ENCODE assay signal across 2 cellular contexts in genomic region chr14:30569216-30569902, GRCh38.
TF ChIP-seq lines count a peak whose summit lies in the region.

No MANE protein-coding gene starts in this region.

TF ChIP-seq in IMR-90, 13 proteins besides CTCF, POLR2A, EP300 and RAD21 (continued from another document):
- no peak for TF ChIP-seq USF2 (IDR thresholded peaks at IDR 0.05; ENCODE audit: low read depth, low read length)
- no peak for TF ChIP-seq RCOR1 (IDR thresholded peaks at IDR 0.05; ENCODE audit: insufficient replicate concordance, low read length)
- TF ChIP-seq CEBPB (IDR thresholded peaks at IDR 0.05; ENCODE audit: low read depth, low read length) = no peak
- TF ChIP-seq, protein P1, sequence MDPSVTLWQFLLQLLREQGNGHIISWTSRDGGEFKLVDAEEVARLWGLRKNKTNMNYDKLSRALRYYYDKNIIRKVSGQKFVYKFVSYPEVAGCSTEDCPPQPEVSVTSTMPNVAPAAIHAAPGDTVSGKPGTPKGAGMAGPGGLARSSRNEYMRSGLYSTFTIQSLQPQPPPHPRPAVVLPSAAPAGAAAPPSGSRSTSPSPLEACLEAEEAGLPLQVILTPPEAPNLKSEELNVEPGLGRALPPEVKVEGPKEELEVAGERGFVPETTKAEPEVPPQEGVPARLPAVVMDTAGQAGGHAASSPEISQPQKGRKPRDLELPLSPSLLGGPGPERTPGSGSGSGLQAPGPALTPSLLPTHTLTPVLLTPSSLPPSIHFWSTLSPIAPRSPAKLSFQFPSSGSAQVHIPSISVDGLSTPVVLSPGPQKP (IDR thresholded peaks at IDR 0.05; ENCODE audit: borderline replicate concordance, low read depth, low read length) = no peak
- TF ChIP-seq NFE2L2 (IDR thresholded peaks at IDR 0.05; ENCODE audit: low read depth, low read length) = no peak
- TF ChIP-seq MXI1 (IDR thresholded peaks at IDR 0.05; ENCODE audit: borderline replicate concordance, low read depth, low read length) = no peak
- no peak for TF ChIP-seq MAZ (IDR thresholded peaks at IDR 0.05; ENCODE audit: borderline replicate concordance, low read depth, low read length)
TF ChIP-seq in IMR-90: peak in this region for 0.

TF ChIP-seq in WTC11, 78 proteins besides CTCF, POLR2A, EP300 and RAD21:
- TF ChIP-seq PREB (CRISPR knock-in tag; IDR thresholded peaks at IDR 0.05; ENCODE audit: borderline replicate concordance) (no peak), SMAD4 (CRISPR knock-in tag; IDR thresholded peaks at IDR 0.05) (no peak), CREB1 (CRISPR knock-in tag; IDR thresholded peaks at IDR 0.05) (no peak), ESRRA (CRISPR knock-in tag; IDR thresholded peaks at IDR 0.05; ENCODE audit: borderline replicate concordance) (no peak), GABPB1 (CRISPR knock-in tag; IDR thresholded peaks at IDR 0.05) (no peak), E2F1 (CRISPR knock-in tag; IDR thresholded peaks at IDR 0.05) (no peak), USF2 (CRISPR knock-in tag; IDR thresholded peaks at IDR 0.05) (no peak), RORB (CRISPR knock-in tag; IDR thresholded peaks at IDR 0.05) (no peak), HMGA2 (CRISPR knock-in tag; IDR thresholded peaks at IDR 0.05) (no peak), TP53 (CRISPR knock-in tag; IDR thresholded peaks at IDR 0.05) (no peak), JAZF1 (CRISPR knock-in tag; IDR thresholded peaks at IDR 0.05) (no peak), ATF1 (CRISPR knock-in tag; IDR thresholded peaks at IDR 0.05) (no peak)
- TF ChIP-seq, protein P2, sequence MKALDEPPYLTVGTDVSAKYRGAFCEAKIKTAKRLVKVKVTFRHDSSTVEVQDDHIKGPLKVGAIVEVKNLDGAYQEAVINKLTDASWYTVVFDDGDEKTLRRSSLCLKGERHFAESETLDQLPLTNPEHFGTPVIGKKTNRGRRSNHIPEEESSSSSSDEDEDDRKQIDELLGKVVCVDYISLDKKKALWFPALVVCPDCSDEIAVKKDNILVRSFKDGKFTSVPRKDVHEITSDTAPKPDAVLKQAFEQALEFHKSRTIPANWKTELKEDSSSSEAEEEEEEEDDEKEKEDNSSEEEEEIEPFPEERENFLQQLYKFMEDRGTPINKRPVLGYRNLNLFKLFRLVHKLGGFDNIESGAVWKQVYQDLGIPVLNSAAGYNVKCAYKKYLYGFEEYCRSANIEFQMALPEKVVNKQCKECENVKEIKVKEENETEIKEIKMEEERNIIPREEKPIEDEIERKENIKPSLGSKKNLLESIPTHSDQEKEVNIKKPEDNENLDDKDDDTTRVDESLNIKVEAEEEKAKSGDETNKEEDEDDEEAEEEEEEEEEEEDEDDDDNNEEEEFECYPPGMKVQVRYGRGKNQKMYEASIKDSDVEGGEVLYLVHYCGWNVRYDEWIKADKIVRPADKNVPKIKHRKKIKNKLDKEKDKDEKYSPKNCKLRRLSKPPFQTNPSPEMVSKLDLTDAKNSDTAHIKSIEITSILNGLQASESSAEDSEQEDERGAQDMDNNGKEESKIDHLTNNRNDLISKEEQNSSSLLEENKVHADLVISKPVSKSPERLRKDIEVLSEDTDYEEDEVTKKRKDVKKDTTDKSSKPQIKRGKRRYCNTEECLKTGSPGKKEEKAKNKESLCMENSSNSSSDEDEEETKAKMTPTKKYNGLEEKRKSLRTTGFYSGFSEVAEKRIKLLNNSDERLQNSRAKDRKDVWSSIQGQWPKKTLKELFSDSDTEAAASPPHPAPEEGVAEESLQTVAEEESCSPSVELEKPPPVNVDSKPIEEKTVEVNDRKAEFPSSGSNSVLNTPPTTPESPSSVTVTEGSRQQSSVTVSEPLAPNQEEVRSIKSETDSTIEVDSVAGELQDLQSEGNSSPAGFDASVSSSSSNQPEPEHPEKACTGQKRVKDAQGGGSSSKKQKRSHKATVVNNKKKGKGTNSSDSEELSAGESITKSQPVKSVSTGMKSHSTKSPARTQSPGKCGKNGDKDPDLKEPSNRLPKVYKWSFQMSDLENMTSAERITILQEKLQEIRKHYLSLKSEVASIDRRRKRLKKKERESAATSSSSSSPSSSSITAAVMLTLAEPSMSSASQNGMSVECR (CRISPR knock-in tag; IDR thresholded peaks at IDR 0.05; ENCODE audit: borderline replicate concordance) = no peak
- TF ChIP-seq, protein P3, sequence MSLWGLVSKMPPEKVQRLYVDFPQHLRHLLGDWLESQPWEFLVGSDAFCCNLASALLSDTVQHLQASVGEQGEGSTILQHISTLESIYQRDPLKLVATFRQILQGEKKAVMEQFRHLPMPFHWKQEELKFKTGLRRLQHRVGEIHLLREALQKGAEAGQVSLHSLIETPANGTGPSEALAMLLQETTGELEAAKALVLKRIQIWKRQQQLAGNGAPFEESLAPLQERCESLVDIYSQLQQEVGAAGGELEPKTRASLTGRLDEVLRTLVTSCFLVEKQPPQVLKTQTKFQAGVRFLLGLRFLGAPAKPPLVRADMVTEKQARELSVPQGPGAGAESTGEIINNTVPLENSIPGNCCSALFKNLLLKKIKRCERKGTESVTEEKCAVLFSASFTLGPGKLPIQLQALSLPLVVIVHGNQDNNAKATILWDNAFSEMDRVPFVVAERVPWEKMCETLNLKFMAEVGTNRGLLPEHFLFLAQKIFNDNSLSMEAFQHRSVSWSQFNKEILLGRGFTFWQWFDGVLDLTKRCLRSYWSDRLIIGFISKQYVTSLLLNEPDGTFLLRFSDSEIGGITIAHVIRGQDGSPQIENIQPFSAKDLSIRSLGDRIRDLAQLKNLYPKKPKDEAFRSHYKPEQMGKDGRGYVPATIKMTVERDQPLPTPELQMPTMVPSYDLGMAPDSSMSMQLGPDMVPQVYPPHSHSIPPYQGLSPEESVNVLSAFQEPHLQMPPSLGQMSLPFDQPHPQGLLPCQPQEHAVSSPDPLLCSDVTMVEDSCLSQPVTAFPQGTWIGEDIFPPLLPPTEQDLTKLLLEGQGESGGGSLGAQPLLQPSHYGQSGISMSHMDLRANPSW (CRISPR knock-in tag; conservative IDR thresholded peaks at IDR 0.05; ENCODE audit: low read depth) = no peak
